ENCODE assay signal across 8 cellular contexts in genomic region chr6:44297063-44298038, GRCh38. TPM values are rescaled to one million over a fixed set of nuclear protein-coding genes. Genes with fewer than 3 reads are reported as not detected.
DNase-seq lines count a peak whose midpoint lies in the region; ATAC-seq and TF ChIP-seq lines count a peak whose summit lies in the region.

No MANE protein-coding gene starts in this region.

- peak overlapping the region; percentile 90 for H3K23ac ChIP-seq in neuronal stem cell (ENCODE audit: low read depth, low read length, poor library complexity)

- peak overlapping the region; percentile 52 for H3K4me3 ChIP-seq in fibroblast of villous mesenchyme (ENCODE audit: low read depth, low read length)
- H3K4me3 ChIP-seq in neuronal stem cell (ENCODE audit: low read length in 2 of 2): peak overlapping the region; percentile 45 to 84
- peak overlapping the region; percentile 25 to 64 (median 33) for H3K4me3 ChIP-seq in transverse colon

- ATAC-seq in GM18511 (IDR thresholded peaks at IDR 0.05; ENCODE audit: unreplicated experiment): no peak

- no peak overlapping the region for H3K27ac Mint-ChIP-seq in activated T-helper 2 cell treated with anti-CD3 and anti-CD28 coated beads, Interferon-gamma antibody, Interleukin-2, Interleukin-4, amounts not matched to agents 10 μg/mL and 5 μg/mL and 100 μg/mL, durations not matched to agents 14 hours and 24 hours and 36 hours

- peak overlapping the region; percentile 26 for H3K4me3 Mint-ChIP-seq in activated T-helper 2 cell treated with anti-CD3 and anti-CD28 coated beads, Interferon-gamma antibody, Interleukin-2, Interleukin-4, amounts not matched to agents 10 μg/mL and 5 μg/mL and 100 μg/mL, durations not matched to agents 14 hours and 24 hours and 36 hours (ENCODE audit: low read depth)

- peak overlapping the region; percentile 99 for H3K9ac ChIP-seq in neuronal stem cell (ENCODE audit: low read depth, low read length, poor library complexity)

- peaks cover 3 to 9% of the 10 kb centered on the region in 2 donors for H3K4me1 ChIP-seq in neuronal stem cell (ENCODE audit: control insufficient read depth in 2 of 2, insufficient read depth in 1 of 2, low read depth in 1 of 2, low read length in 2 of 2)
- H3K4me1 ChIP-seq in transverse colon: peaks cover 6 to 16% (median 14%) of the 10 kb centered on the region in 4 donors

- H2AFZ ChIP-seq in neuronal stem cell (ENCODE audit: low read length): peak overlapping the region; percentile 86

- H4K8ac ChIP-seq in neuronal stem cell (ENCODE audit: low read depth, low read length): peak overlapping the region; percentile 19

- H3K14ac ChIP-seq in neuronal stem cell (ENCODE audit: low read length): peak overlapping the region; percentile 96

- peaks cover 42% of the 10 kb centered on the region for H3K27me3 Mint-ChIP-seq in activated T-helper 2 cell treated with anti-CD3 and anti-CD28 coated beads, Interferon-gamma antibody, Interleukin-2, Interleukin-4, amounts not matched to agents 10 μg/mL and 5 μg/mL and 100 μg/mL, durations not matched to agents 14 hours and 24 hours and 36 hours (ENCODE audit: low read depth)

- H3K27me3 ChIP-seq in neuronal stem cell (ENCODE audit: control insufficient read depth in 3 of 3, insufficient read depth in 3 of 3, low read depth in 1 of 3, low read length in 3 of 3): peaks cover 0 to 17% (median 4%) of the 10 kb centered on the region in 3 experiments
- H3K27me3 ChIP-seq in transverse colon: peaks cover 62% of the 10 kb centered on the region

- H3K36me3 Mint-ChIP-seq in activated T-helper 2 cell treated with anti-CD3 and anti-CD28 coated beads, Interferon-gamma antibody, Interleukin-2, Interleukin-4, amounts not matched to agents 10 μg/mL and 5 μg/mL and 100 μg/mL, durations not matched to agents 14 hours and 24 hours and 36 hours (ENCODE audit: low read depth): peaks cover 26% of the 10 kb centered on the region

- peak overlapping the region; percentile 94 for H3K18ac ChIP-seq in neuronal stem cell (ENCODE audit: low read length)

- peak overlapping the region; percentile 36 for H2AK5ac ChIP-seq in neuronal stem cell (ENCODE audit: low read depth, low read length)

- DNase-seq in Daoy (ENCODE audit: low read depth) (peak; percentile 61), NCI-H2227 treated with DMSO at 0.1 percent for 48 hours (lab: John Stamatoyannopoulos, UW) (peak; percentile 36), fibroblast of villous mesenchyme (ENCODE audit: low read depth) (peak; percentile 24), neuronal stem cell (ENCODE audit: low spot score) (peak; percentile 51), transverse colon (peak; percentile 25), SW480 (ENCODE audit: low spot score) (no peak)
- peak; percentile 31 for DNase-seq in activated T-helper 2 cell treated with anti-CD3 and anti-CD28 coated beads, Interferon-gamma antibody, Interleukin-2, Interleukin-4, amounts not matched to agents 10 μg/mL and 5 μg/mL and 100 μg/mL, durations not matched to agents 14 hours and 24 hours and 36 hours (ENCODE audit: low spot score)

- no peak for TF ChIP-seq EP300 in transverse colon (IDR thresholded peaks at IDR 0.05; ENCODE audit: low read depth)

- no peak for TF ChIP-seq CTCF in fibroblast of villous mesenchyme (IDR thresholded peaks at IDR 0.05; ENCODE audit: insufficient read depth, low read depth, low read length)
- TF ChIP-seq CTCF in transverse colon (IDR thresholded peaks at IDR 0.05): no peak

- peak overlapping the region; percentile 22 for H2BK120ac ChIP-seq in neuronal stem cell (ENCODE audit: low read depth, low read length)

- peak overlapping the region; percentile 97 for H3K4me2 ChIP-seq in neuronal stem cell (ENCODE audit: insufficient read depth, low read length, poor library complexity, severe bottlenecking)

- H3K4ac ChIP-seq in neuronal stem cell (ENCODE audit: low read length): peak overlapping the region; percentile 44

- H3K79me1 ChIP-seq in neuronal stem cell (ENCODE audit: low read depth, low read length): peaks cover 4% of the 10 kb centered on the region

- in situ Hi-C loops in transverse colon (cut with MboI; ENCODE audit: low pct_ligation_motif_present in 1 of 4, low pct_unique_long_range_greater_than_20kb in 1 of 4, low sequenced_read_pairs in 3 of 4): no loop called here

- no peaks in the 10 kb centered on the region for H3K9me3 Mint-ChIP-seq in activated T-helper 2 cell treated with anti-CD3 and anti-CD28 coated beads, Interferon-gamma antibody, Interleukin-2, Interleukin-4, amounts not matched to agents 10 μg/mL and 5 μg/mL and 100 μg/mL, durations not matched to agents 14 hours and 24 hours and 36 hours

- H3K4me1 Mint-ChIP-seq in activated T-helper 2 cell treated with anti-CD3 and anti-CD28 coated beads, Interferon-gamma antibody, Interleukin-2, Interleukin-4, amounts not matched to agents 10 μg/mL and 5 μg/mL and 100 μg/mL, durations not matched to agents 14 hours and 24 hours and 36 hours (ENCODE audit: low read depth): no peaks in the 10 kb centered on the region

- H3K36me3 ChIP-seq in neuronal stem cell (replicated peaks in 1 of 2; ENCODE audit: control insufficient read depth in 2 of 2, insufficient read depth in 2 of 2, low read length in 2 of 2) (peaks cover 22 to 36% of the 10 kb centered on the region in 2 donors), transverse colon (peaks cover 0 to 3% (median 0%) of the 10 kb centered on the region in 4 donors)

- H3K9me3 ChIP-seq in neuronal stem cell (replicated peaks in 1 of 2; ENCODE audit: control insufficient read depth in 2 of 2, insufficient read depth in 1 of 2, low read depth in 1 of 2, low read length in 2 of 2) (no peaks in the 10 kb centered on the region), transverse colon (no peaks in the 10 kb centered on the region)

- no peak overlapping the region for H2BK15ac ChIP-seq in neuronal stem cell (ENCODE audit: low read length)

- intact Hi-C loops in activated T-helper 2 cell treated with anti-CD3 and anti-CD28 coated beads, Interferon-gamma antibody, Interleukin-2, Interleukin-4, amounts not matched to agents 10 μg/mL and 5 μg/mL and 100 μg/mL, durations not matched to agents 14 hours and 24 hours and 36 hours (cut with micrococcal nuclease): no loop called here
- intact Hi-C loops in transverse colon (cut with DNase I; ENCODE audit: low total_unique reads): no loop called here

- WGBS in neuronal stem cell (ENCODE audit: extremely low coverage in 2 of 2, insufficient read length in 2 of 2, insufficient replicate concordance in 1 of 2), 2 donors: no CpG with 5 or more reads among the region's 86 CpGs
- 4% methylated on average over 22 of the region's 86 CpGs; no CpG with 5 or more reads in 1 of the 2 donors for WGBS in transverse colon (ENCODE audit: low coverage in 1 of 2), 2 donors

- no peak overlapping the region for H2BK5ac ChIP-seq in neuronal stem cell (ENCODE audit: low read length)

- H2BK12ac ChIP-seq in neuronal stem cell (ENCODE audit: low read length): no peak overlapping the region

- no peak overlapping the region for H3K27ac ChIP-seq in neuronal stem cell (replicated peaks; ENCODE audit: low read length)
- no peak overlapping the region for H3K27ac ChIP-seq in transverse colon

- no peak overlapping the region for H4K91ac ChIP-seq in neuronal stem cell (ENCODE audit: low read depth, low read length, poor library complexity)

- peak; percentile 10 for TF ChIP-seq POLR2A in transverse colon (IDR thresholded peaks at IDR 0.05)

RNA-seq across cellular contexts. Expression of gene AARS2, which starts 15.8 kb away (rescaled TPM):
- total RNA-seq in Daoy (2014; rRNA removed; shearing (Covaris generic)): 37.9 and 38.2 TPM in 2 replicates
- 21.6 and 22.9 TPM in 2 replicates for total RNA-seq in activated T-helper 2 cell treated with anti-CD3 and anti-CD28 coated beads, Interferon-gamma antibody, Interleukin-2, Interleukin-4, amounts not matched to agents 10 μg/mL and 5 μg/mL and 100 μg/mL, durations not matched to agents 14 hours and 24 hours and 36 hours
- total RNA-seq in fibroblast of villous mesenchyme (10.0 and 16.0 TPM in 2 replicates), transverse colon (10 to 100 TPM in 3 of 4 donors, 1 to 10 TPM in 1; 9.1 to 18.3 (median 14.8) TPM)
- polyA plus RNA-seq in neuronal stem cell (2013, experiment 1 of 2): 6.0 TPM
- polyA plus RNA-seq in neuronal stem cell (2013, experiment 2 of 2): 6.0 TPM

RNA-seq across cellular contexts. Expression of gene TMEM151B, which starts 27.1 kb away (rescaled TPM):
- total RNA-seq in Daoy (2014; rRNA removed; shearing (Covaris generic)): 0.23 and 0.33 TPM in 2 replicates
- total RNA-seq in activated T-helper 2 cell treated with anti-CD3 and anti-CD28 coated beads, Interferon-gamma antibody, Interleukin-2, Interleukin-4, amounts not matched to agents 10 μg/mL and 5 μg/mL and 100 μg/mL, durations not matched to agents 14 hours and 24 hours and 36 hours: 0.05 TPM in 1 of 2 replicates, not detected in the other
- total RNA-seq in fibroblast of villous mesenchyme (under 0.01 TPM in 1 of 2 replicates, not detected in the other), transverse colon (1 to 10 TPM in 2 of 4 donors, under 1 TPM in 2; 0.14 to 3.8 (median 1.7) TPM)
- polyA plus RNA-seq in neuronal stem cell (2013, experiment 1 of 2): 3.9 TPM
- polyA plus RNA-seq in neuronal stem cell (2013, experiment 2 of 2): 3.6 TPM

RNA-seq across cellular contexts. Expression of gene NFKBIE, which starts 32.0 kb away (rescaled TPM):
- total RNA-seq in Daoy (2014; rRNA removed; shearing (Covaris generic)): 42.3 and 56.3 TPM in 2 replicates
- total RNA-seq in activated T-helper 2 cell treated with anti-CD3 and anti-CD28 coated beads, Interferon-gamma antibody, Interleukin-2, Interleukin-4, amounts not matched to agents 10 μg/mL and 5 μg/mL and 100 μg/mL, durations not matched to agents 14 hours and 24 hours and 36 hours: 23.8 and 25.1 TPM in 2 replicates
- total RNA-seq in fibroblast of villous mesenchyme (12.2 and 17.7 TPM in 2 replicates), transverse colon (10 to 100 TPM in 3 of 4 donors, 1 to 10 TPM in 1; 2.6 to 67.3 (median 19.0) TPM)
- polyA plus RNA-seq in neuronal stem cell (2013, experiment 1 of 2): 9.5 TPM
- 9.0 TPM for polyA plus RNA-seq in neuronal stem cell (2013, experiment 2 of 2)

RNA-seq across cellular contexts. Expression of gene SLC35B2, which starts 40.0 kb away (rescaled TPM):
- 86.8 and 92.8 TPM in 2 replicates for total RNA-seq in Daoy (2014; rRNA removed; shearing (Covaris generic))
- 27.6 and 29.6 TPM in 2 replicates for total RNA-seq in activated T-helper 2 cell treated with anti-CD3 and anti-CD28 coated beads, Interferon-gamma antibody, Interleukin-2, Interleukin-4, amounts not matched to agents 10 μg/mL and 5 μg/mL and 100 μg/mL, durations not matched to agents 14 hours and 24 hours and 36 hours
- total RNA-seq in fibroblast of villous mesenchyme: 84.7 and 92.8 TPM in 2 replicates
- 42.4 TPM for polyA plus RNA-seq in neuronal stem cell (2013, experiment 1 of 2)
- 41.6 TPM for polyA plus RNA-seq in neuronal stem cell (2013, experiment 2 of 2)
- 10 to 100 TPM in 3 of 4 donors, 1 to 10 TPM in 1; 9.0 to 36.4 (median 22.5) TPM for total RNA-seq in transverse colon

RNA-seq across cellular contexts. Expression of gene SPATS1, which starts 45.1 kb away (rescaled TPM):
- not detected in 2 replicates for total RNA-seq in Daoy (2014; rRNA removed; shearing (Covaris generic))
- not detected in 2 replicates for total RNA-seq in activated T-helper 2 cell treated with anti-CD3 and anti-CD28 coated beads, Interferon-gamma antibody, Interleukin-2, Interleukin-4, amounts not matched to agents 10 μg/mL and 5 μg/mL and 100 μg/mL, durations not matched to agents 14 hours and 24 hours and 36 hours
- total RNA-seq in fibroblast of villous mesenchyme: not detected in 2 replicates
- not detected for polyA plus RNA-seq in neuronal stem cell (2013, experiment 1 of 2)
- polyA plus RNA-seq in neuronal stem cell (2013, experiment 2 of 2): not detected
- total RNA-seq in transverse colon: not detected
